In the genomic region with DNA sequence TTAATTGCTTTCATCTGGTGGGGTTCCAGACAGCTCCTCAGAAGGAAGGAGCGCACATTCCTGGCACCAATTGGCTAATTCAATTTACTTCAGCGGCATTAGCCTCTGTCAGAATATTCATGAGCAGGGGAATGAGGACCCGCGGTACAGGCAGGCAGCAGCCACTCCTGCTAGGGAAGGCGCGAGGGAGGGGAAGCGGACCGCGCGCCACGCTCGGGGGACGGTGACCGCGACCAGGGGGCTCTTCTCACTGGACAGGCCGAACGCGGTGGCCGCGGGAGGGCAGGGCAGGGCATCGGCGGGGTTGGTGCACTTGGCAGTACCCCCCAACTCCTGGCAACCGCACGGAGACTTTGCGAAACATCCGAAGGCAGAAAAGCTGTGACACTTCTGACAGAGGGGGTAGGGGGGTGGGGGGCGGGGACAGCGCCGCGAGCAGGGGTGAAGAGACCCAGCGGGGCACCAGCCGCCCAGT, we compare ENCODE assay signal across 11 cellular contexts. TPM values are rescaled to one million over a fixed set of nuclear protein-coding genes. Genes with fewer than 3 reads are reported as not detected.
A peak's percentile ranks its signal among the peaks of the same experiment; 100 is the strongest.
DNase-seq lines count a peak whose midpoint lies in the region; ATAC-seq, FAIRE-seq and TF ChIP-seq lines count a peak whose summit lies in the region.
"Had no signal": no experiment of that assay in that cellular context is flagged by ENCODE, and none has a peak within 500 bp of the region (broad histone marks: within the 10 kb centered on the region; RNA-seq: fewer than 3 reads in every experiment).

A gene (plus strand): TSS at position 160 of the 475 bp plus-strand sequence.

- no peak within 1 kb of the TSS for H3K9ac ChIP-seq in astrocyte (ENCODE audit: low read length)

- H3K27ac Mint-ChIP-seq in astrocyte (ENCODE audit: unreplicated experiment) = no peak within 1 kb of the TSS
- no peak within 1 kb of the TSS for H3K27ac Mint-ChIP-seq in progenitor cell of endocrine pancreas

- no peaks in the 10 kb centered on the region for H3K79me2 ChIP-seq in astrocyte (ENCODE audit: insufficient read depth, low read length)

- no peaks in the 10 kb centered on the region for H3K36me3 ChIP-seq in astrocyte (ENCODE audit: insufficient read depth, low read length)

- H3K4me3 Mint-ChIP-seq in astrocyte (ENCODE audit: unreplicated experiment) (peak within 1 kb of the TSS; percentile 80), progenitor cell of endocrine pancreas (ENCODE audit: low read depth) (peak within 1 kb of the TSS; percentile 75)

- intact Hi-C loops in right cardiac atrium (cut with DNase I) = no loop called here

- FAIRE-seq in D721Med (lab: Jason Lieb, UNC) = no peak
- no peak for FAIRE-seq in astrocyte (lab: Jason Lieb, UNC)

- H3K4me3 ChIP-seq in astrocyte (ENCODE audit: insufficient read depth, low read depth, low read length) = peak within 1 kb of the TSS; percentile 58
- peak within 1 kb of the TSS; percentile 30 for H3K4me3 ChIP-seq in right cardiac atrium (ENCODE audit: low read length)

- no peaks in the 10 kb centered on the region for H3K27me3 ChIP-seq in astrocyte (ENCODE audit: insufficient read depth, low read length)
- H3K27me3 ChIP-seq in right cardiac atrium (ENCODE audit: control insufficient read depth, insufficient read depth) = no peaks in the 10 kb centered on the region

- H3K4me1 ChIP-seq in astrocyte (ENCODE audit: insufficient read depth, low read length) (peaks cover 10% of the 10 kb centered on the region), right cardiac atrium (ENCODE audit: control insufficient read depth, insufficient read depth, low read length) (peaks cover 5% of the 10 kb centered on the region)

- 3% methylated on average over 32 of the region's 32 CpGs for WGBS in right cardiac atrium

- peak within 1 kb of the TSS; percentile 84 for H2AFZ ChIP-seq in astrocyte (ENCODE audit: low read depth, low read length)

- TF ChIP-seq CTCF in D721Med (IDR thresholded peaks at IDR 0.05; ENCODE audit: insufficient read depth, missing control alignments) (no peak), astrocyte (IDR thresholded peaks at IDR 0.05; ENCODE audit: insufficient read depth, low read depth, low read length) (no peak), progenitor cell of endocrine pancreas (IDR thresholded peaks at IDR 0.05; ENCODE audit: unreplicated experiment) (no peak)

- H4K20me1 ChIP-seq in astrocyte (ENCODE audit: insufficient read depth, low read length) = no peaks in the 10 kb centered on the region

- H3K9me3 ChIP-seq in astrocyte (ENCODE audit: insufficient read depth, low read depth, low read length) (no peaks in the 10 kb centered on the region), right cardiac atrium (ENCODE audit: control insufficient read depth, low read length) (no peaks in the 10 kb centered on the region)

- H3K4me1 Mint-ChIP-seq in astrocyte (ENCODE audit: low read depth, unreplicated experiment) = peaks cover 3% of the 10 kb centered on the region
- H3K4me1 Mint-ChIP-seq in progenitor cell of endocrine pancreas (ENCODE audit: low read depth) = peaks cover 5% of the 10 kb centered on the region

- H3K27ac ChIP-seq in astrocyte (ENCODE audit: low read depth, low read length) = no peak within 1 kb of the TSS
- no peak within 1 kb of the TSS for H3K27ac ChIP-seq in right cardiac atrium (ENCODE audit: low read length)

- H3K36me3 Mint-ChIP-seq in astrocyte (ENCODE audit: low read depth, unreplicated experiment) = no peaks in the 10 kb centered on the region
- no peaks in the 10 kb centered on the region for H3K36me3 Mint-ChIP-seq in progenitor cell of endocrine pancreas (ENCODE audit: insufficient read depth)

- no peaks in the 10 kb centered on the region for H3K9me3 Mint-ChIP-seq in astrocyte (ENCODE audit: unreplicated experiment)
- no peaks in the 10 kb centered on the region for H3K9me3 Mint-ChIP-seq in progenitor cell of endocrine pancreas (ENCODE audit: low read depth)

- H3K27me3 Mint-ChIP-seq in astrocyte (ENCODE audit: low read depth, unreplicated experiment) (peaks cover 37% of the 10 kb centered on the region), progenitor cell of endocrine pancreas (peaks cover 66% of the 10 kb centered on the region)

- peak; percentile 11 to 13 for ATAC-seq in right cardiac atrium
- ATAC-seq in GM18858 (IDR thresholded peaks at IDR 0.05; ENCODE audit: unreplicated experiment) = no peak
- ATAC-seq in HG03354 (IDR thresholded peaks at IDR 0.05; ENCODE audit: poor library complexity, severe bottlenecking, unreplicated experiment) = no peak

- peak within 1 kb of the TSS; percentile 90 for H3K4me2 ChIP-seq in astrocyte (ENCODE audit: low read length)

- peak; percentile 39 for DNase-seq in D721Med (ENCODE audit: insufficient read length, low spot score)
- DNase-seq in astrocyte (ENCODE audit: low read depth) = no peak
- DNase-seq in right cardiac atrium = no peak
- DNase-seq in progenitor cell of endocrine pancreas (ENCODE audit: low spot score, unreplicated experiment) = no peak
- no peak for DNase-seq in DMS79 (lab: John Stamatoyannopoulos, UW)
- no peak for DNase-seq in NCI-H2029 treated with DMSO at 0.1 percent for 48 hours (lab: John Stamatoyannopoulos, UW)
- DNase-seq: activated naive CD4-positive, alpha-beta T cell; kidney glomerular epithelial cell; NCI-H1105 treated with DMSO at 0.1 percent for 48 hours had no signal

RNA-seq across cellular contexts. Expression of the gene that starts here (rescaled TPM):
- total RNA-seq in astrocyte (not detected in 2 replicates), right cardiac atrium (under 1 TPM in 2 of 4 donors, not detected in 2; 0.11 to 0.23 TPM), progenitor cell of endocrine pancreas (0.33 and 0.65 TPM in 2 replicates)
- polyA plus RNA-seq in right cardiac atrium = 0.05 TPM

Comparison
In these comparisons a context has a peak if more than half of its experiments do, and no peak if none do; other contexts are left out.
1. Peak in ATAC-seq and H3K4me3 ChIP-seq in right cardiac atrium; RNA of the gene not detected or under 1 TPM.